Comparison of ENCODE assay signal across 1 cellular context in the genomic region with DNA sequence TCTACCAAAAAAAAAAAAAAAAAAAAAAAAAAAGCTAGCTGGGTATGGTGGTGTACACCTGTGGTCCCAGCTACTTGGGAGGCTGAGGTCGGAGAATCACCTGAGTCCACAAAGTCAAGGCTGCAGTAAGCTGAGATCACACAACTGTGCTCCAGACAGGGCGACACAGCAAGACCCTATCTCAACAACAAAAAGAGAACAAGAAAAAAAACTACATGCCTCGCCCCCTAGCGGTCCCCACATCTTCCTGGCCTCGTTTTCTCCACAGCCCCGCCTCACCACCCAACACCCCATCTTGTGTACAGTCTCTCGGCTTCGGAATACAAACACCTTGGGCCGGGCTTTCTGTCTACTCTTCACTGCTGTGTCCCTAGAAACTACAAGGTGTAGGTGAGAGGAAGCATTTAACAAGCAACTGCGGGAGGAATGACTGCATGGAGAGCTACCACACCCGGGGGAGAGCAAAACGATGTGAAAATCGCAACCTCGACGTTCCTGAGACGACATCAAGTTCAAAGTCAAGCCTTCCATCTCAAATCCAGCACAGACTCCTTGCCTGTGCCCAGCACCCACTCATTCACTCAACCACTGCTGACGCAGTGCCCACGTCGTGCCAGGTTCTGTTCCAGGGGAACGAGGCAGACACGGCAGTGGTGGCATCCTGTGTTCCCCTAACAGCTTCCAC.
TF ChIP-seq lines count a peak whose summit lies in the region.

No MANE protein-coding gene starts in this region.

TF ChIP-seq in H1, 55 proteins besides CTCF, POLR2A, EP300 and RAD21:
- TF ChIP-seq RFX5 (IDR thresholded peaks at IDR 0.05; ENCODE audit: borderline replicate concordance, low read depth, low read length), result no peak
- no peak for TF ChIP-seq BCL11A (IDR thresholded peaks at IDR 0.05; ENCODE audit: low read depth in 2 of 2, low read length in 2 of 2)
- TF ChIP-seq KDM5A (IDR thresholded peaks at IDR 0.05; ENCODE audit: low read length), result no peak
- TF ChIP-seq RNF2 (IDR thresholded peaks at IDR 0.05; ENCODE audit: borderline replicate concordance, low read depth, low read length, missing control alignments, poor library complexity, severe bottlenecking), result no peak
- peak; percentile 30; the same call in 1 of the 2 replicates for TF ChIP-seq KDM1A (IDR thresholded peaks at IDR 0.05; ENCODE audit: borderline replicate concordance, low read length)
- TF ChIP-seq NANOG (IDR thresholded peaks at IDR 0.05; ENCODE audit: insufficient read depth, low read depth, low read length, poor library complexity, severe bottlenecking), result no peak
- TF ChIP-seq KDM4A (IDR thresholded peaks at IDR 0.05; ENCODE audit: low read depth, low read length, severe bottlenecking), result no peak
